11 cellular contexts compared by ENCODE assay signal in genomic region chr9:73116030-73116429, GRCh38. TPM values are rescaled to one million over a fixed set of nuclear protein-coding genes. Genes with fewer than 3 reads are reported as not detected.
A peak's percentile ranks its signal among the peaks of the same experiment; 100 is the strongest.
DNase-seq lines count a peak whose midpoint lies in the region; ATAC-seq and TF ChIP-seq lines count a peak whose summit lies in the region.
"Had no signal": no experiment of that assay in that cellular context is flagged by ENCODE, and none has a peak within 500 bp of the region (broad histone marks: within the 10 kb centered on the region; RNA-seq: fewer than 3 reads in every experiment).

No MANE protein-coding gene starts in this region.

- H3K36me3 ChIP-seq in RWPE2 (ENCODE audit: low read depth), result no peaks in the 10 kb centered on the region
- no peaks in the 10 kb centered on the region for H3K36me3 ChIP-seq in OCI-LY7 (ENCODE audit: insufficient read depth, low read length)

- no peaks in the 10 kb centered on the region for H3K9me3 Mint-ChIP-seq in CD4-positive, alpha-beta T cell

- POLR2A ChIA-PET in CD4-positive, alpha-beta T cell (lab: Charles Lee), result no interaction called here
- POLR2A ChIA-PET in OCI-LY7 (lab: Charles Lee), result interaction anchor here (1.1 to 1.5 kb wide), 2 partner anchors 9 to 54 kb away, joined by 3 read pairs; no protein-coding TSS in a partner anchor

- H4K20me1 ChIP-seq in OCI-LY7 (ENCODE audit: insufficient read depth, low read length), result no peaks in the 10 kb centered on the region

- no peak overlapping the region for H3K4me3 Mint-ChIP-seq in CD4-positive, alpha-beta T cell

- peaks cover 58% of the 10 kb centered on the region for H3K4me1 Mint-ChIP-seq in CD4-positive, alpha-beta T cell (ENCODE audit: low read depth)

- no TSS peak for BruUV-seq in OCI-LY7 (replicated peaks; lab: Mats Ljungman, UMichigan)

- H2AFZ ChIP-seq in OCI-LY7 (ENCODE audit: low read length), result no peak overlapping the region

- no peak overlapping the region for H3K27ac ChIP-seq in CD4-positive, alpha-beta T cell (ENCODE audit: low read depth, low read length)
- H3K27ac ChIP-seq in RWPE2 (ENCODE audit: poor library complexity, severe bottlenecking) (no peak overlapping the region), OCI-LY7 (ENCODE audit: low read depth, low read length, poor library complexity, severe bottlenecking) (no peak overlapping the region)

- no peaks in the 10 kb centered on the region for H3K9me3 ChIP-seq in CD4-positive, alpha-beta T cell (ENCODE audit: control insufficient read depth, low read length)
- H3K9me3 ChIP-seq in RWPE2 (ENCODE audit: severe bottlenecking) (no peaks in the 10 kb centered on the region), OCI-LY7 (ENCODE audit: low read length) (no peaks in the 10 kb centered on the region)

- no peaks in the 10 kb centered on the region for H3K79me2 ChIP-seq in OCI-LY7 (ENCODE audit: insufficient read depth, low read depth, low read length)

- CTCF ChIA-PET in CD4-positive, alpha-beta T cell (lab: Charles Lee), result interaction anchor here (1.5 kb wide), 1 partner anchor 9 kb away, joined by 4 read pairs; no protein-coding TSS in a partner anchor
- CTCF ChIA-PET in OCI-LY7 (lab: Charles Lee; ENCODE audit: unreplicated experiment), result no interaction called here

- H3K36me3 Mint-ChIP-seq in CD4-positive, alpha-beta T cell (ENCODE audit: low read depth), result no peaks in the 10 kb centered on the region

- ATAC-seq in CD4-positive, alpha-beta T cell (ENCODE audit: poor library complexity), result no peak
- ATAC-seq in GM21825 (IDR thresholded peaks at IDR 0.05; ENCODE audit: unreplicated experiment), result peak; percentile 57
- peak; percentile 77 for ATAC-seq in RWPE2 (ENCODE audit: low read depth)
- no peak for ATAC-seq in GM19324 (IDR thresholded peaks at IDR 0.05; ENCODE audit: low FRiP score, unreplicated experiment)

- H3K4me3 ChIP-seq in RWPE2 (ENCODE audit: severe bottlenecking) (no peak overlapping the region), OCI-LY7 (ENCODE audit: low read depth, low read length, poor library complexity, severe bottlenecking) (no peak overlapping the region)

- H3K27me3 Mint-ChIP-seq in CD4-positive, alpha-beta T cell, result no peaks in the 10 kb centered on the region

- no peak overlapping the region for H3K4me2 ChIP-seq in OCI-LY7 (ENCODE audit: low read length)

- H3K9me2 ChIP-seq in OCI-LY7 (ENCODE audit: insufficient read depth, low read length), result no peaks in the 10 kb centered on the region

- no peak for TF ChIP-seq CTCF in CD4-positive, alpha-beta T cell (IDR thresholded peaks at IDR 0.05)
- TF ChIP-seq CTCF in RWPE2 (IDR thresholded peaks at IDR 0.05; ENCODE audit: poor library complexity, severe bottlenecking) (no peak), OCI-LY7 (conservative IDR thresholded peaks at IDR 0.05; ENCODE audit: low read length) (no peak)

- H3K27ac Mint-ChIP-seq in CD4-positive, alpha-beta T cell, result peak overlapping the region; percentile 38

- intact Hi-C loops in CD4-positive, alpha-beta T cell (cut with DNase I, micrococcal nuclease), result no loop called here
- intact Hi-C loops in OCI-LY7 (cut with micrococcal nuclease; ENCODE audit: unreplicated experiment), result no loop called here

- DNase-seq in CD4-positive, alpha-beta T cell, result no peak
- no peak for DNase-seq in RWPE2 (ENCODE audit: low spot score)
- peak; percentile 41 for DNase-seq in glomerular visceral epithelial cell (ENCODE audit: extremely low spot score)
- no peak for DNase-seq in Ammon's horn (ENCODE audit: low spot score)
- DNase-seq in DMS153 treated with DMSO at 0.1 percent for 48 hours (lab: John Stamatoyannopoulos, UW; ENCODE audit: unreplicated experiment), result no peak
- no peak for DNase-seq in OCI-LY7 (ENCODE audit: low spot score)
- DNase-seq: left cardiac atrium, NCI-H2081, T-helper 9 cell had no signal

- no peaks in the 10 kb centered on the region for H3K27me3 ChIP-seq in CD4-positive, alpha-beta T cell (ENCODE audit: control insufficient read depth, insufficient read depth, low read length)
- H3K27me3 ChIP-seq in RWPE2 (ENCODE audit: insufficient read depth, poor library complexity, severe bottlenecking), result no peaks in the 10 kb centered on the region

- H3K4me1 ChIP-seq in RWPE2 (ENCODE audit: insufficient read depth, poor library complexity, severe bottlenecking), result peaks cover 30% of the 10 kb centered on the region
- H3K4me1 ChIP-seq in OCI-LY7 (ENCODE audit: insufficient read depth, low read length, poor library complexity, severe bottlenecking), result no peaks in the 10 kb centered on the region

RNA-seq across cellular contexts. Expression of gene ANXA1, which starts 35.6 kb away (rescaled TPM):
- 100 to 1,000 TPM; 310 to 317 TPM for total RNA-seq in CD4-positive, alpha-beta T cell
- total RNA-seq in OCI-LY7 (2014; rRNA removed; shearing (Covaris generic)), result not detected in 2 replicates
- not detected in 2 replicates for total RNA-seq in OCI-LY7 (2022)

Comparison
In these comparisons a context has a peak if more than half of its experiments do, and no peak if none do; other contexts are left out.
1. ATAC-seq: peak in GM21825 (single experiment) and RWPE2 (single experiment); none in CD4-positive, alpha-beta T cell (single experiment) and GM19324 (single experiment).
2. RNA of gene ANXA1, which starts 35.6 kb away (total RNA-seq): 310 to 317 TPM in CD4-positive, alpha-beta T cell; not detected in OCI-LY7; every median in the first group is over 100 times any median in the second.